Comparison of ENCODE assay signal across 1 cellular context in genomic region chr4:185734214-185734613, GRCh38.
TF ChIP-seq lines count a peak whose summit lies in the region.

No MANE protein-coding gene starts in this region.

TF ChIP-seq in SK-N-SH, 30 proteins besides CTCF, POLR2A, EP300 and RAD21 (continued from another document):
- TF ChIP-seq USF2 (IDR thresholded peaks at IDR 0.05; ENCODE audit: borderline replicate concordance, low read depth, low read length) = no peak
